Comparison of ENCODE assay signal across 1 cellular context in genomic region chr11:78295991-78296930, GRCh38.
A peak's percentile ranks its signal among the peaks of the same experiment; 100 is the strongest.
TF ChIP-seq lines count a peak whose summit lies in the region.

No MANE protein-coding gene starts in this region.

TF ChIP-seq in K562, 482 proteins besides CTCF, POLR2A, EP300 and RAD21 (continued from another document):
- TF ChIP-seq HINFP (tag; conservative IDR thresholded peaks at IDR 0.05; ENCODE audit: low read depth) (0 out of 2 replicates have a peak, but pooled peaks have one; percentile 17), FOXA3 (CRISPR knock-in tag; conservative IDR thresholded peaks at IDR 0.05 in 1 of 2, IDR thresholded peaks at IDR 0.05 in 1 of 2) (0 out of 4 replicates have a peak, but pooled peaks of 1 of the 2 experiments have one; percentile 36), LEF1 (IDR thresholded peaks at IDR 0.05) (no peak), MEIS2 (IDR thresholded peaks at IDR 0.05; ENCODE audit: partially characterized antibody) (peak; percentile 25), CREM (IDR thresholded peaks at IDR 0.05; ENCODE audit: low read depth) (0 out of 2 replicates have a peak, but pooled peaks have one; percentile 25), ELF4 (CRISPR knock-in tag; IDR thresholded peaks at IDR 0.05) (no peak), ZNF766 (CRISPR knock-in tag; conservative IDR thresholded peaks at IDR 0.05) (peak; percentile 54; the same call in 1 of the 2 replicates), TAF9B (IDR thresholded peaks at IDR 0.05; ENCODE audit: partially characterized antibody) (no peak), TFAP4 (CRISPR knock-in tag; IDR thresholded peaks at IDR 0.05; ENCODE audit: borderline replicate concordance) (peak; percentile 88), ZNF592 (IDR thresholded peaks at IDR 0.05) (peak; percentile 72), ARID1B (IDR thresholded peaks at IDR 0.05) (0 out of 2 replicates have a peak, but pooled peaks have one; percentile 12), JUND (IDR thresholded peaks at IDR 0.05; ENCODE audit: borderline replicate concordance, low read depth, low read length) (peak; percentile 45; the same call in 1 of the 2 replicates), JUND (tag; IDR thresholded peaks at IDR 0.05; ENCODE audit: borderline replicate concordance, low read depth, low read length) (no peak; the same call in 1 of the 3 replicates), SMAD4 (CRISPR knock-in tag; conservative IDR thresholded peaks at IDR 0.05) (0 out of 2 replicates have a peak, but pooled peaks have one; percentile 46), ZNF589 (CRISPR knock-in tag; IDR thresholded peaks at IDR 0.05; ENCODE audit: low read depth) (peak; percentile 57; the same call in 1 of the 2 replicates), ZNF586 (CRISPR knock-in tag; conservative IDR thresholded peaks at IDR 0.05) (no peak), RBM25 (IDR thresholded peaks at IDR 0.05; ENCODE audit: low read depth, low read length, severe bottlenecking) (no peak), ZBTB7A (IDR thresholded peaks at IDR 0.05; ENCODE audit: borderline replicate concordance, control insufficient read depth, low read depth, low read length) (peak; percentile 96), ATF7 (IDR thresholded peaks at IDR 0.05) (peak; percentile 30; the same call in 1 of the 2 replicates), EP400 (IDR thresholded peaks at IDR 0.05) (0 out of 2 replicates have a peak, but pooled peaks have one; percentile 13), SOX6 (IDR thresholded peaks at IDR 0.05) (peak; percentile 47; the same call in 1 of the 2 replicates), L3MBTL2 (IDR thresholded peaks at IDR 0.05) (peak; percentile 67), MTA3 (IDR thresholded peaks at IDR 0.05; ENCODE audit: borderline replicate concordance) (peak; percentile 24; the same call in 1 of the 2 replicates), DMBX1 (CRISPR knock-in tag; IDR thresholded peaks at IDR 0.05; ENCODE audit: borderline replicate concordance) (peak; percentile 14; the same call in 1 of the 2 replicates), ERF (CRISPR knock-in tag; IDR thresholded peaks at IDR 0.05) (no peak), NR3C1 (CRISPR knock-in tag; IDR thresholded peaks at IDR 0.05) (no peak), EZH2 (IDR thresholded peaks at IDR 0.05; ENCODE audit: borderline replicate concordance, low read depth, low read length) (no peak)
